ENCODE assay signal across 8 cellular contexts in genomic region chr15:90902996-90903732, GRCh38. TPM values are rescaled to one million over a fixed set of nuclear protein-coding genes. Genes with fewer than 3 reads are reported as not detected.
DNase-seq lines count a peak whose midpoint lies in the region; ATAC-seq, FAIRE-seq and TF ChIP-seq lines count a peak whose summit lies in the region.

Gene MAN2A2, plus strand, starts transcription at chr15:90903302. Its CDS starts 906 bp downstream, at chr15:90904208.

- peaks cover 16% of the 10 kb centered on the region for H3K4me1 Mint-ChIP-seq in memory B cell

- no peak for TF ChIP-seq RAD21 in A549 (conservative IDR thresholded peaks at IDR 0.05 in 1 of 2, IDR thresholded peaks at IDR 0.05 in 1 of 2)

- no peaks in the 10 kb centered on the region for H3K9me3 ChIP-seq in A549

- TF ChIP-seq EP300 in A549 (IDR thresholded peaks at IDR 0.05): no peak

- H3K36me3 Mint-ChIP-seq in memory B cell: peaks cover 16% of the 10 kb centered on the region

- H3K9me3 Mint-ChIP-seq in memory B cell: no peaks in the 10 kb centered on the region

- TF ChIP-seq POLR2A in A549 (IDR thresholded peaks at IDR 0.05; ENCODE audit: low read length): no peak

- POLR2A ChIA-PET in A549 (lab: Yijun Ruan, JAX): interaction anchor here (1.0 to 2.2 kb wide), 7 partner anchors 26 to 515 kb away, joined by 3 to 14 read pairs (median 4); partner anchors contain the start of genes HDDC3 and IQGAP1

- peak within 1 kb of the TSS; percentile 96 for H3K4me3 Mint-ChIP-seq in memory B cell

- no peak for FAIRE-seq in A549 (lab: Jason Lieb, UNC)

- peak within 1 kb of the TSS; percentile 81 for H3K4me3 ChIP-seq in A549

- CTCF ChIA-PET in A549 (lab: Yijun Ruan, JAX): interaction anchor here (0.5 to 16.8 kb wide), 30 partner anchors 10 to 551 kb away, joined by 3 to 326 read pairs (median 4); partner anchors contain the start of genes FES, FURIN, HDDC3 and UNC45A

- peak within 1 kb of the TSS; percentile 88 for H3K27ac ChIP-seq in A549

- H3K4me2 ChIP-seq in A549: peak within 1 kb of the TSS; percentile 99

- no peaks in the 10 kb centered on the region for H3K27me3 Mint-ChIP-seq in memory B cell

- H3K27ac Mint-ChIP-seq in memory B cell: peak within 1 kb of the TSS; percentile 85

- TF ChIP-seq CTCF in A549 (IDR thresholded peaks at IDR 0.05): no peak

- peak; percentile 38 to 62 for DNase-seq in A549 (ENCODE audit: low read depth in 1 of 2, low spot score in 1 of 2)
- peak; percentile 55 for DNase-seq in NCI-H526 treated with DMSO at 0.1 percent for 48 hours (lab: John Stamatoyannopoulos, UW)
- DNase-seq in activated CD8-positive, alpha-beta memory T cell treated with anti-CD3 and anti-CD28 coated beads for 1 hour (ENCODE audit: extremely low read depth in 1 of 2, low read depth in 1 of 2): peak; percentile 19 to 65
- DNase-seq in effector CD8-positive, alpha-beta T cell (lab: John Stamatoyannopoulos, UW): peak; percentile 42
- DNase-seq in memory B cell (ENCODE audit: low spot score in 2 of 2): peak; percentile 36 to 60
- peak; percentile 52 for DNase-seq in stimulated activated CD8-positive, alpha-beta memory T cell treated with anti-CD3 and anti-CD28 coated beads, Interleukin-12 subunit alpha, Interleukin-12 subunit beta, amount 100 ng/mL, for 1 hour (ENCODE audit: low read depth)

- 4% methylated on average over 36 of the region's 53 CpGs for WGBS in A549 (ENCODE audit: missing lambda C conversion rate)

- peaks cover 14% of the 10 kb centered on the region for H3K4me1 ChIP-seq in A549

- ATAC-seq in A549 (peak; percentile 65 to 71), GM18858 (IDR thresholded peaks at IDR 0.05; ENCODE audit: unreplicated experiment) (peak; percentile 40), HG03064 (IDR thresholded peaks at IDR 0.05; ENCODE audit: low read depth, unreplicated experiment) (peak; percentile 52), memory B cell (ENCODE audit: low read depth) (peak; percentile 56)

TF ChIP-seq in A549, 52 proteins besides CTCF, POLR2A, EP300 and RAD21:
- TF ChIP-seq BCL3 (IDR thresholded peaks at IDR 0.05): no peak
- TF ChIP-seq SMC3 (IDR thresholded peaks at IDR 0.05): no peak
- no peak for TF ChIP-seq NFE2L2 (conservative IDR thresholded peaks at IDR 0.05; ENCODE audit: low read length)
- TF ChIP-seq HOXA7 (CRISPR knock-in tag; IDR thresholded peaks at IDR 0.05): no peak
- TF ChIP-seq CBX2 (IDR thresholded peaks at IDR 0.05; ENCODE audit: borderline replicate concordance, low read depth): no peak
- TF ChIP-seq EHF (CRISPR knock-in tag; IDR thresholded peaks at IDR 0.05): no peak
- TF ChIP-seq, protein P1, sequence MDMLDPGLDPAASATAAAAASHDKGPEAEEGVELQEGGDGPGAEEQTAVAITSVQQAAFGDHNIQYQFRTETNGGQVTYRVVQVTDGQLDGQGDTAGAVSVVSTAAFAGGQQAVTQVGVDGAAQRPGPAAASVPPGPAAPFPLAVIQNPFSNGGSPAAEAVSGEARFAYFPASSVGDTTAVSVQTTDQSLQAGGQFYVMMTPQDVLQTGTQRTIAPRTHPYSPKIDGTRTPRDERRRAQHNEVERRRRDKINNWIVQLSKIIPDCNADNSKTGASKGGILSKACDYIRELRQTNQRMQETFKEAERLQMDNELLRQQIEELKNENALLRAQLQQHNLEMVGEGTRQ (IDR thresholded peaks at IDR 0.05): no peak
- TF ChIP-seq GATA3 (IDR thresholded peaks at IDR 0.05; ENCODE audit: borderline replicate concordance): no peak
- no peak for TF ChIP-seq HDAC2 (IDR thresholded peaks at IDR 0.05)
- TF ChIP-seq, protein P2, sequence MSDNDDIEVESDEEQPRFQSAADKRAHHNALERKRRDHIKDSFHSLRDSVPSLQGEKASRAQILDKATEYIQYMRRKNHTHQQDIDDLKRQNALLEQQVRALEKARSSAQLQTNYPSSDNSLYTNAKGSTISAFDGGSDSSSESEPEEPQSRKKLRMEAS (IDR thresholded peaks at IDR 0.05): no peak; the same call in 1 of the 2 replicates
- no peak for TF ChIP-seq MYC (IDR thresholded peaks at IDR 0.05; ENCODE audit: borderline replicate concordance, low read length)

RNA-seq across cellular contexts. Expression of gene MAN2A2, which starts in this region (rescaled TPM):
- polyA plus RNA-seq in A549 (2011; rRNA removed): 22.0 and 37.0 TPM in 2 replicates
- polyA plus RNA-seq in A549 (2012; cell fraction: cytosol; rRNA removed): 56.4 and 73.9 TPM in 2 replicates
- polyA plus RNA-seq in A549 (2012; cell fraction: nucleus; rRNA removed): 415 and 583 TPM in 2 replicates
- polyA plus RNA-seq in A549 (2017; fragmentation: RNase III; extraction: RNeasy Plus Mini Kit Qiagen cat#74134 plus additional on column Dnase treatment): 29.6 to 35.3 TPM (median 32.6 TPM) in 3 replicates
- polyA minus RNA-seq in A549 (2011; rRNA and poly(A)+ RNA removed): 42.7 and 43.2 TPM in 2 replicates

Comparison
In these comparisons a context has a peak if more than half of its experiments do, and no peak if none do; other contexts are left out.
1. Peak in every context shown above with its lines: DNase-seq, ATAC-seq, H3K4me3 ChIP-seq and H3K27ac ChIP-seq.